Comparison of ENCODE assay signal across 12 cellular contexts in the genomic region with DNA sequence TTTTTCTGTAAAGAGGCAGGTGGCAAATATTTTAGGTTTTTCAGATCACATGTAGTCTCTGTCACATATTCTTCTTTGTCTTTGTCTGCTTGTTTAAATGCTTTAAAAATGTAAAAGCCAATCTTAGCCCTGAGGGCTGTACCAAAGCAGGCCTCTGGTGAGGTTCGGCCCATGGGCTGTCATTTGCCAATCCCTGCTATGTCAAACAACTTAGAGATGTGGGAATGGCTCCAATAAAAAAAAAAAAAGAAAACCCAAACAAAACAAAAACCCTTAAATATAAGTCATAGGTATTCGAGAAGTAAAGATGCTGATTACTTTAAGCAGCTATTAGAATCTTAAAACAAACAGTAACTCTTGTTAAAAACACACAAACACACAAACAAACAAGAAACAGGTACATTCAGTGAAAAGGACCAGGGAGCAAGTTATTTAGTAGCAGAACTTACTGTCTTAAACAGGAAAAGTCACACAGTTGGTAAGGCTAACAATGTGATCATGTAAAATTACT.
DNase-seq lines count a peak whose midpoint lies in the region; ATAC-seq, FAIRE-seq and TF ChIP-seq lines count a peak whose summit lies in the region.
"Had no signal": no experiment of that assay in that cellular context is flagged by ENCODE, and none has a peak within 500 bp of the region (broad histone marks: within the 10 kb centered on the region; RNA-seq: fewer than 3 reads in every experiment).

No MANE protein-coding gene starts in this region.

- H3K27me3 ChIP-seq in BLaER1 (no peaks in the 10 kb centered on the region), keratinocyte (ENCODE audit: control insufficient read depth, extremely low read depth, insufficient read depth, low read length) (no peaks in the 10 kb centered on the region), colonic mucosa (no peaks in the 10 kb centered on the region)

- peaks cover 43% of the 10 kb centered on the region for H3K4me1 Mint-ChIP-seq in activated CD4-positive, alpha-beta memory T cell treated with anti-CD3 and anti-CD28 coated beads, Interleukin-2, amount 10 ng/mL, durations not matched to agents 7 days and 5 days
- H3K4me1 Mint-ChIP-seq: endodermal cell had no signal

- H3K36me3 ChIP-seq in BLaER1 (no peaks in the 10 kb centered on the region), keratinocyte (ENCODE audit: control insufficient read depth in 2 of 2, extremely low read depth in 1 of 2, insufficient read depth in 2 of 2, low read length in 2 of 2) (no peaks in the 10 kb centered on the region), colonic mucosa (no peaks in the 10 kb centered on the region)

- H3K9me3 ChIP-seq in BLaER1 (peaks cover 32% of the 10 kb centered on the region), keratinocyte (ENCODE audit: control insufficient read depth, low read depth, low read length) (peaks cover 8% of the 10 kb centered on the region), colonic mucosa (no peaks in the 10 kb centered on the region)

- intact Hi-C loops in colonic mucosa (cut with DNase I), result no loop called here

- H3K27ac ChIP-seq in BLaER1 (no peak overlapping the region), keratinocyte (ENCODE audit: control insufficient read depth, insufficient read depth, low read length) (peak overlapping the region; percentile 62), colonic mucosa (no peak overlapping the region)

- H3K27me3 Mint-ChIP-seq in activated CD4-positive, alpha-beta memory T cell treated with anti-CD3 and anti-CD28 coated beads, Interleukin-2, amount 10 ng/mL, durations not matched to agents 7 days and 5 days, result peaks cover 2% of the 10 kb centered on the region

- peaks cover 50% of the 10 kb centered on the region for H3K9me3 Mint-ChIP-seq in activated CD4-positive, alpha-beta memory T cell treated with anti-CD3 and anti-CD28 coated beads, Interleukin-2, amount 10 ng/mL, durations not matched to agents 7 days and 5 days

- H3K79me2 ChIP-seq in keratinocyte (ENCODE audit: control insufficient read depth, insufficient read depth, low read length), result no peaks in the 10 kb centered on the region

- H4K20me1 ChIP-seq in BLaER1 (no peaks in the 10 kb centered on the region), keratinocyte (ENCODE audit: control insufficient read depth, extremely low read depth, insufficient read depth, low read length) (no peaks in the 10 kb centered on the region)

- TF ChIP-seq CTCF in keratinocyte (optimal IDR thresholded peaks at IDR 0.05 in 1 of 3, IDR thresholded peaks at IDR 0.05 in 1 of 3, conservative IDR thresholded peaks at IDR 0.05 in 1 of 3; ENCODE audit: extremely low read depth in 1 of 3, insufficient read depth in 2 of 3, low read length in 3 of 3) (no peak), colonic mucosa (IDR thresholded peaks at IDR 0.05) (no peak)

- peak; percentile 5 for ATAC-seq in GM21737 (IDR thresholded peaks at IDR 0.05; ENCODE audit: unreplicated experiment)

- no peak overlapping the region for H3K4me3 ChIP-seq in BLaER1
- H3K4me3 ChIP-seq in keratinocyte (ENCODE audit: control insufficient read depth in 2 of 3, extremely low read depth in 1 of 3, insufficient read depth in 2 of 3, low read depth in 1 of 3, low read length in 3 of 3), result no peak overlapping the region
- H3K4me3 ChIP-seq in colonic mucosa, result no peak overlapping the region

- H3K4me1 ChIP-seq in BLaER1, result peaks cover 11% of the 10 kb centered on the region
- peaks cover 14% of the 10 kb centered on the region for H3K4me1 ChIP-seq in keratinocyte (ENCODE audit: control insufficient read depth, extremely low read depth, insufficient read depth, low read length)
- H3K4me1 ChIP-seq in colonic mucosa, result no peaks in the 10 kb centered on the region

- no peak for FAIRE-seq in keratinocyte (lab: Jason Lieb, UNC)

- peak overlapping the region; percentile 16 for H3K4me3 Mint-ChIP-seq in activated CD4-positive, alpha-beta memory T cell treated with anti-CD3 and anti-CD28 coated beads, Interleukin-2, amount 10 ng/mL, durations not matched to agents 7 days and 5 days
- H3K4me3 Mint-ChIP-seq: endodermal cell had no signal

- dilution Hi-C loops in keratinocyte (cut with MboI; ENCODE audit: extremely low pct_ligation_motif_present, low sequenced_read_pairs), result no loop called here

- H3K9ac ChIP-seq in BLaER1 (no peak overlapping the region), keratinocyte (ENCODE audit: control insufficient read depth, extremely low read depth, insufficient read depth, low read length) (no peak overlapping the region), colonic mucosa (ENCODE audit: low read depth in 2 of 2, low read length in 2 of 2) (no peak overlapping the region)

- H3K27ac Mint-ChIP-seq in activated CD4-positive, alpha-beta memory T cell treated with anti-CD3 and anti-CD28 coated beads, Interleukin-2, amount 10 ng/mL, durations not matched to agents 7 days and 5 days, result peak overlapping the region; percentile 94
- H3K27ac Mint-ChIP-seq: endodermal cell had no signal

- H3K9me1 ChIP-seq in keratinocyte (ENCODE audit: control insufficient read depth, extremely low read depth, insufficient read depth, low read length), result no peaks in the 10 kb centered on the region

- CTCF ChIA-PET in activated CD4-positive, alpha-beta memory T cell treated with anti-CD3 and anti-CD28 coated beads, Interleukin-2, amount 10 ng/mL, durations not matched to agents 7 days and 5 days (lab: Charles Lee), result interaction anchor here (1.7 kb wide), 1 partner anchor 62 kb away, joined by 6 read pairs; the partner anchor contains the start of gene NAMPT

- no peak overlapping the region for H2AFZ ChIP-seq in keratinocyte (ENCODE audit: control insufficient read depth, low read length)

- H3K4me2 ChIP-seq in BLaER1 (peak overlapping the region; percentile 49), keratinocyte (ENCODE audit: control insufficient read depth, extremely low read depth, insufficient read depth, low read depth, low read length) (peak overlapping the region; percentile 45)

- DNase-seq in activated CD4-positive, alpha-beta memory T cell treated with anti-CD3 and anti-CD28 coated beads, Interleukin-2, amount 10 ng/mL, durations not matched to agents 7 days and 5 days, result no peak
- no peak for DNase-seq in keratinocyte (ENCODE audit: low read depth, low spot score)
- no peak for DNase-seq in germinal center (ENCODE audit: low spot score)
- no peak for DNase-seq in colonic mucosa
- no peak for DNase-seq in GDM1 (lab: John Stamatoyannopoulos, UW)
- DNase-seq in NCI-H1694 (lab: John Stamatoyannopoulos, UW), result no peak
- DNase-seq: C1 segment of cervical spinal cord, endodermal cell, NCI-H1105 treated with DMSO at 0.1 percent for 48 hours, NCI-H748 treated with DMSO at 0.1 percent for 48 hours had no signal

- POLR2A ChIA-PET in activated CD4-positive, alpha-beta memory T cell treated with anti-CD3 and anti-CD28 coated beads, Interleukin-2, amount 10 ng/mL, durations not matched to agents 7 days and 5 days (lab: Charles Lee), result interaction anchor here (0.6 to 4.7 kb wide), 5 partner anchors 61 to 80 kb away, joined by 3 to 68 read pairs (median 3); partner anchors contain the start of gene NAMPT

- peaks cover 60% of the 10 kb centered on the region for H3K36me3 Mint-ChIP-seq in activated CD4-positive, alpha-beta memory T cell treated with anti-CD3 and anti-CD28 coated beads, Interleukin-2, amount 10 ng/mL, durations not matched to agents 7 days and 5 days (ENCODE audit: low read depth)
